27 cellular contexts compared by ENCODE assay signal in the genomic region with DNA sequence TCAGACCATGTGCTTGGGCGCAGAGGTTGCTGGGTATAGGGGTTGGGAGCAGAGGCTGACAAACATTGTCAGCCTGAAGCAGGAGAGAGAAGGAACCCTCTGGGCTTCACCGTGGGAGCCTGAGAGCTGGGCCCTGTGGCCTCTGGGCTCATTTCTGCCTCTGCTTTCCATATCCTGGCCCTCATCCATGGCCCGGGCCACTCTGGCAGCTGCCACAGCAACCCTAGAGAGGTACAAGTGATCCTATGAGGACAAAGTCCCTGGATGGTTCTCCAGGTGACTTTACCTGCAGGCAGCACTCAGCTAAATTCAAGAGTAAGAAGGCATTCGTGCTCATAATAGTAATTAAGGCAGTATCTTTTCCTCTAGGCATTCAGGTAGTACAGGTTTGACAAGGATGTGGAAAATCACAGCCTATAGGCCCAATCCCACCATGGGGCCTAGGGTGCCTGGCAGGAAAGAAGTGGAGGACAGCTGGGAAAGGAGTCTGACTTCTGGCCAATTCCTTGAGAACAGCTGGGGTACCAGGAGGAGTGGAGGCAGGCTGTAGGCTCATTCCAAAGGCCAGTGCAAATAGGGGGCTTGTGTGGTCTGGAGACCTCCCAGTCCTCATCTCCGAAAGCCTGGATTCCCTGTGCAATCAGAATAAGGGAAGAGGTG. TPM values are rescaled to one million over a fixed set of nuclear protein-coding genes. Genes with fewer than 3 reads are reported as not detected.
DNase-seq lines count a peak whose midpoint lies in the region; ATAC-seq and TF ChIP-seq lines count a peak whose summit lies in the region.
"Had no signal": no experiment of that assay in that cellular context is flagged by ENCODE, and none has a peak within 500 bp of the region (broad histone marks: within the 10 kb centered on the region; RNA-seq: fewer than 3 reads in every experiment).

No MANE protein-coding gene starts in this region.

- POLR2A ChIA-PET in CD4-positive, alpha-beta T cell (lab: Charles Lee): no interaction called here

- H3K4me3 Mint-ChIP-seq in CD4-positive, alpha-beta T cell: peak overlapping the region; percentile 22
- H3K4me3 Mint-ChIP-seq in activated T-helper 17 cell treated with anti-CD3 and anti-CD28 coated beads, Interleukin-2, amount 50 U/mL, for 72 hours: no peak overlapping the region
- no peak overlapping the region for H3K4me3 Mint-ChIP-seq in mesothelial cell of epicardium
- no peak overlapping the region for H3K4me3 Mint-ChIP-seq in stimulated activated naive B cell treated with anti-CD40 and anti-IgM and Interleukin-4, amounts not matched to agents 10 μg/mL and 1 μg/mL and 100 μg/mL, for 72 hours
- H3K4me3 Mint-ChIP-seq: activated CD4-positive, alpha-beta T cell treated with anti-CD3 and anti-CD28 coated beads for 36 hours; activated naive CD8-positive, alpha-beta T cell treated with anti-CD3 and anti-CD28 coated beads, Interleukin-2, amount 50 U/mL, for 24 hours; dendritic cell treated with granulocyte-macrophage colony-stimulating factor and Interleukin-4, amounts not matched to agents 40 ng/mL and 50 ng/mL, for 4 days; natural killer cell treated with Interleukin-12 subunit alpha and Interleukin-12 subunit beta and Interleukin-15 and Interleukin-18, amount 100 ng/mL, for 72 hours had no signal

- H3K9me3 Mint-ChIP-seq in CD4-positive, alpha-beta T cell: peaks cover 2% of the 10 kb centered on the region
- H3K9me3 Mint-ChIP-seq in activated T-helper 17 cell treated with anti-CD3 and anti-CD28 coated beads, Interleukin-2, amount 50 U/mL, for 72 hours: peaks cover 6% of the 10 kb centered on the region
- peaks cover 8% of the 10 kb centered on the region for H3K9me3 Mint-ChIP-seq in mesothelial cell of epicardium
- H3K9me3 Mint-ChIP-seq in stimulated activated naive B cell treated with anti-CD40 and anti-IgM and Interleukin-4, amounts not matched to agents 10 μg/mL and 1 μg/mL and 100 μg/mL, for 72 hours: peaks cover 6 to 8% of the 10 kb centered on the region in 2 donors

- H3K36me3 Mint-ChIP-seq in CD4-positive, alpha-beta T cell (ENCODE audit: low read depth): no peaks in the 10 kb centered on the region
- H3K36me3 Mint-ChIP-seq in activated T-helper 17 cell treated with anti-CD3 and anti-CD28 coated beads, Interleukin-2, amount 50 U/mL, for 72 hours (ENCODE audit: low read depth): no peaks in the 10 kb centered on the region
- H3K36me3 Mint-ChIP-seq in mesothelial cell of epicardium: peaks cover 6% of the 10 kb centered on the region
- peaks cover 1 to 6% of the 10 kb centered on the region in 2 donors for H3K36me3 Mint-ChIP-seq in stimulated activated naive B cell treated with anti-CD40 and anti-IgM and Interleukin-4, amounts not matched to agents 10 μg/mL and 1 μg/mL and 100 μg/mL, for 72 hours

- TF ChIP-seq CTCF in CD4-positive, alpha-beta T cell (IDR thresholded peaks at IDR 0.05): no peak
- TF ChIP-seq CTCF in mesothelial cell of epicardium (IDR thresholded peaks at IDR 0.05; ENCODE audit: unreplicated experiment): no peak

- peaks cover 9% of the 10 kb centered on the region for H3K9me3 ChIP-seq in CD4-positive, alpha-beta T cell (ENCODE audit: control insufficient read depth, low read length)
- H3K9me3 ChIP-seq: gastrocnemius medialis, pancreas had no signal

- intact Hi-C loops in CD4-positive, alpha-beta T cell (cut with DNase I, micrococcal nuclease): loop anchor here in 1 of 2 experiments (10.0 kb wide), 1 partner anchor 865 kb away; a partner anchor contains a TSS

- DNase-seq in CD4-positive, alpha-beta T cell: no peak
- DNase-seq in DMS 273 treated with DMSO at 0.1 percent for 48 hours (lab: John Stamatoyannopoulos, UW): peak; percentile 51
- no peak for DNase-seq in mesothelial cell of epicardium (ENCODE audit: low spot score in 2 of 2, unreplicated experiment in 2 of 2)
- no peak for DNase-seq in stimulated activated naive B cell treated with anti-CD40 and anti-IgM and Interleukin-4, amounts not matched to agents 10 μg/mL and 1 μg/mL and 100 μg/mL, for 72 hours
- DNase-seq: activated CD4-positive, alpha-beta T cell treated with anti-CD3 and anti-CD28 coated beads for 36 hours; activated CD8-positive, alpha-beta memory T cell treated with anti-CD3 and anti-CD28 coated beads for 24 hours; activated naive CD8-positive, alpha-beta T cell treated with anti-CD3 and anti-CD28 coated beads, Interleukin-2, amount 50 U/mL, for 24 hours; caudate nucleus; gastrocnemius medialis; Karpas-422; left ventricle myocardium inferior; NCI-H187; NCI-H345; NCI-H774; pancreas; RPMI8226; spleen; substantia nigra had no signal

- CTCF ChIA-PET in CD4-positive, alpha-beta T cell (lab: Charles Lee): no interaction called here

- no peak overlapping the region for H3K27ac Mint-ChIP-seq in CD4-positive, alpha-beta T cell
- peak overlapping the region; percentile 66 for H3K27ac Mint-ChIP-seq in activated T-helper 17 cell treated with anti-CD3 and anti-CD28 coated beads, Interleukin-2, amount 50 U/mL, for 72 hours
- H3K27ac Mint-ChIP-seq in mesothelial cell of epicardium: peak overlapping the region; percentile 87
- no peak overlapping the region for H3K27ac Mint-ChIP-seq in stimulated activated naive B cell treated with anti-CD40 and anti-IgM and Interleukin-4, amounts not matched to agents 10 μg/mL and 1 μg/mL and 100 μg/mL, for 72 hours
- H3K27ac Mint-ChIP-seq: activated CD4-positive, alpha-beta T cell treated with anti-CD3 and anti-CD28 coated beads for 36 hours; dendritic cell treated with granulocyte-macrophage colony-stimulating factor and Interleukin-4, amounts not matched to agents 40 ng/mL and 50 ng/mL, for 4 days had no signal

- peaks cover 5% of the 10 kb centered on the region for H3K27me3 ChIP-seq in CD4-positive, alpha-beta T cell (ENCODE audit: control insufficient read depth, insufficient read depth, low read length)
- H3K27me3 ChIP-seq: BLaER1 treated with 17β-estradiol and CSF1 and Interleukin-3, amounts not matched to agents 10 nM and 100 nM; gastrocnemius medialis; hepatocyte; pancreas; right atrium auricular region had no signal

- peaks cover 18% of the 10 kb centered on the region for H3K4me1 Mint-ChIP-seq in CD4-positive, alpha-beta T cell (ENCODE audit: low read depth)
- H3K4me1 Mint-ChIP-seq in activated T-helper 17 cell treated with anti-CD3 and anti-CD28 coated beads, Interleukin-2, amount 50 U/mL, for 72 hours: peaks cover 6% of the 10 kb centered on the region
- H3K4me1 Mint-ChIP-seq in mesothelial cell of epicardium: peaks cover 16% of the 10 kb centered on the region
- H3K4me1 Mint-ChIP-seq in stimulated activated naive B cell treated with anti-CD40 and anti-IgM and Interleukin-4, amounts not matched to agents 10 μg/mL and 1 μg/mL and 100 μg/mL, for 72 hours: peaks cover 7 to 17% of the 10 kb centered on the region in 2 donors

- no peak overlapping the region for H3K27ac ChIP-seq in CD4-positive, alpha-beta T cell (ENCODE audit: low read depth, low read length)
- H3K27ac ChIP-seq: BLaER1 treated with 17β-estradiol and CSF1 and Interleukin-3, amounts not matched to agents 10 nM and 100 nM; gastrocnemius medialis; hepatocyte; left ventricle myocardium inferior; pancreas; right atrium auricular region; spleen had no signal

- peaks cover 11% of the 10 kb centered on the region for H3K27me3 Mint-ChIP-seq in CD4-positive, alpha-beta T cell
- H3K27me3 Mint-ChIP-seq in activated T-helper 17 cell treated with anti-CD3 and anti-CD28 coated beads, Interleukin-2, amount 50 U/mL, for 72 hours: peaks cover 3% of the 10 kb centered on the region
- no peaks in the 10 kb centered on the region for H3K27me3 Mint-ChIP-seq in mesothelial cell of epicardium (ENCODE audit: low read depth)
- H3K27me3 Mint-ChIP-seq in stimulated activated naive B cell treated with anti-CD40 and anti-IgM and Interleukin-4, amounts not matched to agents 10 μg/mL and 1 μg/mL and 100 μg/mL, for 72 hours: peaks cover 13 to 24% of the 10 kb centered on the region in 2 donors

- no peak for ATAC-seq in CD4-positive, alpha-beta T cell (ENCODE audit: poor library complexity)
- ATAC-seq in activated T-helper 17 cell treated with anti-CD3 and anti-CD28 coated beads, Interleukin-2, amount 50 U/mL, for 72 hours (replicated peaks): no peak
- ATAC-seq in HG03139 (IDR thresholded peaks at IDR 0.05; ENCODE audit: unreplicated experiment) (no peak), GM18870 (IDR thresholded peaks at IDR 0.05; ENCODE audit: unreplicated experiment) (no peak), HG02970 (IDR thresholded peaks at IDR 0.05; ENCODE audit: low FRiP score, unreplicated experiment) (no peak)
- ATAC-seq in stimulated activated naive B cell treated with anti-CD40 and anti-IgM and Interleukin-4, amounts not matched to agents 10 μg/mL and 1 μg/mL and 100 μg/mL, for 72 hours (replicated peaks): no peak
- ATAC-seq: gastrocnemius medialis, pancreas had no signal

RNA-seq across cellular contexts. Expression of a gene that starts 3.6 kb away (rescaled TPM):
- total RNA-seq in CD4-positive, alpha-beta T cell: 1 to 10 TPM; 1.2 to 1.3 TPM
- 10 to 100 TPM in 1 of 2 donors, 1 to 10 TPM in 1; 5.2 to 10.2 TPM for total RNA-seq in activated T-helper 17 cell treated with anti-CD3 and anti-CD28 coated beads, Interleukin-2, amount 50 U/mL, for 72 hours
- total RNA-seq in mesothelial cell of epicardium: 46.0 to 56.5 TPM (median 48.9 TPM) in 3 replicates

Comparison
In these comparisons a context has a peak if more than half of its experiments do, and no peak if none do; other contexts are left out.
1. H3K27ac Mint-ChIP-seq: peak in activated T-helper 17 cell treated with anti-CD3 and anti-CD28 coated beads, Interleukin-2, amount 50 U/mL, for 72 hours (single experiment) and mesothelial cell of epicardium (single experiment); none in CD4-positive, alpha-beta T cell (single experiment) and stimulated activated naive B cell treated with anti-CD40 and anti-IgM and Interleukin-4, amounts not matched to agents 10 μg/mL and 1 μg/mL and 100 μg/mL, for 72 hours (single experiment).